In genomic region chr19:41397086-41398041, GRCh38 we compare ENCODE assay signal across 1 cellular context.
TF ChIP-seq lines count a peak whose summit lies in the region.

Gene BCKDHA, plus strand, starts transcription at chr19:41397818. Its CDS starts 10 bp downstream, at chr19:41397828.
Gene EXOSC5, minus strand, starts transcription at chr19:41397359. Its CDS starts 31 bp downstream, at chr19:41397328.

TF ChIP-seq in HepG2, 621 proteins besides CTCF, POLR2A, EP300 and RAD21 (continued from another document and continues in another):
- TF ChIP-seq, protein P1, sequence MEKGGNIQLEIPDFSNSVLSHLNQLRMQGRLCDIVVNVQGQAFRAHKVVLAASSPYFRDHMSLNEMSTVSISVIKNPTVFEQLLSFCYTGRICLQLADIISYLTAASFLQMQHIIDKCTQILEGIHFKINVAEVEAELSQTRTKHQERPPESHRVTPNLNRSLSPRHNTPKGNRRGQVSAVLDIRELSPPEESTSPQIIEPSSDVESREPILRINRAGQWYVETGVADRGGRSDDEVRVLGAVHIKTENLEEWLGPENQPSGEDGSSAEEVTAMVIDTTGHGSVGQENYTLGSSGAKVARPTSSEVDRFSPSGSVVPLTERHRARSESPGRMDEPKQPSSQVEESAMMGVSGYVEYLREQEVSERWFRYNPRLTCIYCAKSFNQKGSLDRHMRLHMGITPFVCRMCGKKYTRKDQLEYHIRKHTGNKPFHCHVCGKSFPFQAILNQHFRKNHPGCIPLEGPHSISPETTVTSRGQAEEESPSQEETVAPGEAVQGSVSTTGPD (CRISPR knock-in tag; IDR thresholded peaks at IDR 0.05), result no peak
- TF ChIP-seq MYC (CRISPR knock-in tag; IDR thresholded peaks at IDR 0.05; ENCODE audit: borderline replicate concordance), result peak; percentile 100
- peak; percentile 97 for TF ChIP-seq DMAP1 (CRISPR knock-in tag; IDR thresholded peaks at IDR 0.05)
- TF ChIP-seq PHF8 (CRISPR knock-in tag; IDR thresholded peaks at IDR 0.05), result peak; percentile 80
- TF ChIP-seq, protein P2, sequence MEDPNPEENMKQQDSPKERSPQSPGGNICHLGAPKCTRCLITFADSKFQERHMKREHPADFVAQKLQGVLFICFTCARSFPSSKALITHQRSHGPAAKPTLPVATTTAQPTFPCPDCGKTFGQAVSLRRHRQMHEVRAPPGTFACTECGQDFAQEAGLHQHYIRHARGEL (CRISPR knock-in tag; IDR thresholded peaks at IDR 0.05), result no peak
- TF ChIP-seq CBX2 (IDR thresholded peaks at IDR 0.05; ENCODE audit: low read depth, low read length), result no peak
- TF ChIP-seq CBX2 (CRISPR knock-in tag; IDR thresholded peaks at IDR 0.05; ENCODE audit: low read depth), result peak; percentile 82; the same call in 1 of the 2 replicates
- no peak for TF ChIP-seq ZNF30 (CRISPR knock-in tag; IDR thresholded peaks at IDR 0.05)
- TF ChIP-seq ATF7 (IDR thresholded peaks at IDR 0.05), result no peak
- TF ChIP-seq ATF7 (CRISPR knock-in tag; IDR thresholded peaks at IDR 0.05), result no peak
- TF ChIP-seq MAFG (CRISPR knock-in tag; IDR thresholded peaks at IDR 0.05), result no peak
- 0 out of 2 replicates have a peak, but pooled peaks have one; percentile 74 for TF ChIP-seq ZNF552 (CRISPR knock-in tag; IDR thresholded peaks at IDR 0.05; ENCODE audit: borderline replicate concordance)
- no peak for TF ChIP-seq PLSCR1 (CRISPR knock-in tag; IDR thresholded peaks at IDR 0.05; ENCODE audit: borderline replicate concordance)
- TF ChIP-seq MXD3 (CRISPR knock-in tag; IDR thresholded peaks at IDR 0.05), result peak; percentile 100
- TF ChIP-seq HNF4A (CRISPR knock-in tag; IDR thresholded peaks at IDR 0.05), result peak; percentile 13; the same call in 1 of the 2 replicates
- no peak for TF ChIP-seq ZC3H4 (CRISPR knock-in tag; IDR thresholded peaks at IDR 0.05; ENCODE audit: borderline replicate concordance)
- TF ChIP-seq YEATS4 (CRISPR knock-in tag; IDR thresholded peaks at IDR 0.05; ENCODE audit: borderline replicate concordance), result peak; percentile 98
- peak; percentile 100 for TF ChIP-seq MXD4 (CRISPR knock-in tag; IDR thresholded peaks at IDR 0.05)
- TF ChIP-seq CENPT (CRISPR knock-in tag; IDR thresholded peaks at IDR 0.05; ENCODE audit: low read depth), result no peak
- TF ChIP-seq ZFP90 (CRISPR knock-in tag; IDR thresholded peaks at IDR 0.05; ENCODE audit: borderline replicate concordance), result no peak
- TF ChIP-seq ZBTB40 (IDR thresholded peaks at IDR 0.05), result no peak
- TF ChIP-seq ZBTB40 (CRISPR knock-in tag; IDR thresholded peaks at IDR 0.05), result peak; percentile 26; the same call in 1 of the 2 replicates
- no peak for TF ChIP-seq ZFP36 (IDR thresholded peaks at IDR 0.05; ENCODE audit: borderline replicate concordance, low read depth, low read length, partially characterized antibody)
- no peak for TF ChIP-seq GATAD2A (CRISPR knock-in tag; IDR thresholded peaks at IDR 0.05)
- no peak; the same call in 1 of the 2 replicates for TF ChIP-seq ZNF460 (CRISPR knock-in tag; IDR thresholded peaks at IDR 0.05; ENCODE audit: borderline replicate concordance)
- TF ChIP-seq NR2F2 (IDR thresholded peaks at IDR 0.05; ENCODE audit: borderline replicate concordance, low read depth), result no peak
- TF ChIP-seq MEIS2 (CRISPR knock-in tag; IDR thresholded peaks at IDR 0.05), result 0 out of 2 replicates have a peak, but pooled peaks have one; percentile 51
- peak; percentile 61; the same call in 1 of the 2 replicates for TF ChIP-seq NCOR1 (IDR thresholded peaks at IDR 0.05; ENCODE audit: borderline replicate concordance, low read length)
- no peak for TF ChIP-seq JUN (CRISPR knock-in tag; IDR thresholded peaks at IDR 0.05)
- TF ChIP-seq, protein P3, sequence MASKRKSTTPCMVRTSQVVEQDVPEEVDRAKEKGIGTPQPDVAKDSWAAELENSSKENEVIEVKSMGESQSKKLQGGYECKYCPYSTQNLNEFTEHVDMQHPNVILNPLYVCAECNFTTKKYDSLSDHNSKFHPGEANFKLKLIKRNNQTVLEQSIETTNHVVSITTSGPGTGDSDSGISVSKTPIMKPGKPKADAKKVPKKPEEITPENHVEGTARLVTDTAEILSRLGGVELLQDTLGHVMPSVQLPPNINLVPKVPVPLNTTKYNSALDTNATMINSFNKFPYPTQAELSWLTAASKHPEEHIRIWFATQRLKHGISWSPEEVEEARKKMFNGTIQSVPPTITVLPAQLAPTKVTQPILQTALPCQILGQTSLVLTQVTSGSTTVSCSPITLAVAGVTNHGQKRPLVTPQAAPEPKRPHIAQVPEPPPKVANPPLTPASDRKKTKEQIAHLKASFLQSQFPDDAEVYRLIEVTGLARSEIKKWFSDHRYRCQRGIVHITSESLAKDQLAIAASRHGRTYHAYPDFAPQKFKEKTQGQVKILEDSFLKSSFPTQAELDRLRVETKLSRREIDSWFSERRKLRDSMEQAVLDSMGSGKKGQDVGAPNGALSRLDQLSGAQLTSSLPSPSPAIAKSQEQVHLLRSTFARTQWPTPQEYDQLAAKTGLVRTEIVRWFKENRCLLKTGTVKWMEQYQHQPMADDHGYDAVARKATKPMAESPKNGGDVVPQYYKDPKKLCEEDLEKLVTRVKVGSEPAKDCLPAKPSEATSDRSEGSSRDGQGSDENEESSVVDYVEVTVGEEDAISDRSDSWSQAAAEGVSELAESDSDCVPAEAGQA (IDR thresholded peaks at IDR 0.05; ENCODE audit: low read depth), result peak; percentile 46; the same call in 1 of the 2 replicates
- TF ChIP-seq, protein P3 (CRISPR knock-in tag; IDR thresholded peaks at IDR 0.05; ENCODE audit: borderline replicate concordance), result no peak
- no peak for TF ChIP-seq ZNF234 (CRISPR knock-in tag; conservative IDR thresholded peaks at IDR 0.05)
- TF ChIP-seq ZNF83 (CRISPR knock-in tag; IDR thresholded peaks at IDR 0.05; ENCODE audit: borderline replicate concordance), result no peak
- TF ChIP-seq FLYWCH1 (CRISPR knock-in tag; IDR thresholded peaks at IDR 0.05), result no peak
- peak; percentile 45 for TF ChIP-seq TAF15 (IDR thresholded peaks at IDR 0.05; ENCODE audit: low read depth, low read length, poor library complexity, severe bottlenecking)
- TF ChIP-seq ZNF839 (CRISPR knock-in tag; IDR thresholded peaks at IDR 0.05; ENCODE audit: borderline replicate concordance), result no peak
- no peak for TF ChIP-seq ZFP62 (CRISPR knock-in tag; IDR thresholded peaks at IDR 0.05)
- TF ChIP-seq ADNP (CRISPR knock-in tag; IDR thresholded peaks at IDR 0.05), result no peak
- no peak for TF ChIP-seq ZNF629 (CRISPR knock-in tag; conservative IDR thresholded peaks at IDR 0.05)
- no peak for TF ChIP-seq JARID2 (CRISPR knock-in tag; IDR thresholded peaks at IDR 0.05; ENCODE audit: insufficient replicate concordance)
- TF ChIP-seq MXD1 (CRISPR knock-in tag; IDR thresholded peaks at IDR 0.05), result peak; percentile 100; the same call in 1 of the 2 replicates
- TF ChIP-seq, protein P4, sequence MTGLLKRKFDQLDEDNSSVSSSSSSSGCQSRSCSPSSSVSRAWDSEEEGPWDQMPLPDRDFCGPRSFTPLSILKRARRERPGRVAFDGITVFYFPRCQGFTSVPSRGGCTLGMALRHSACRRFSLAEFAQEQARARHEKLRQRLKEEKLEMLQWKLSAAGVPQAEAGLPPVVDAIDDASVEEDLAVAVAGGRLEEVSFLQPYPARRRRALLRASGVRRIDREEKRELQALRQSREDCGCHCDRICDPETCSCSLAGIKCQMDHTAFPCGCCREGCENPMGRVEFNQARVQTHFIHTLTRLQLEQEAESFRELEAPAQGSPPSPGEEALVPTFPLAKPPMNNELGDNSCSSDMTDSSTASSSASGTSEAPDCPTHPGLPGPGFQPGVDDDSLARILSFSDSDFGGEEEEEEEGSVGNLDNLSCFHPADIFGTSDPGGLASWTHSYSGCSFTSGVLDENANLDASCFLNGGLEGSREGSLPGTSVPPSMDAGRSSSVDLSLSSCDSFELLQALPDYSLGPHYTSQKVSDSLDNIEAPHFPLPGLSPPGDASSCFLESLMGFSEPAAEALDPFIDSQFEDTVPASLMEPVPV (CRISPR knock-in tag; IDR thresholded peaks at IDR 0.05), result no peak
- no peak for TF ChIP-seq NR1H2 (CRISPR knock-in tag; IDR thresholded peaks at IDR 0.05; ENCODE audit: borderline replicate concordance, low read depth)
- peak; percentile 100 for TF ChIP-seq MXI1 (IDR thresholded peaks at IDR 0.05; ENCODE audit: borderline replicate concordance, low read depth, low read length)
